Comparison of ENCODE assay signal across 15 cellular contexts in genomic region chr19:13670846-13671245, GRCh38.
"Had no signal": no experiment of that assay in that cellular context is flagged by ENCODE, and none has a peak within 500 bp of the region (broad histone marks: within the 10 kb centered on the region; RNA-seq: fewer than 3 reads in every experiment).

No MANE protein-coding gene starts in this region.

- H3K9ac ChIP-seq: neural progenitor cell had no signal

- H2AFZ ChIP-seq: hepatocyte, neural progenitor cell had no signal

- H3K4me2 ChIP-seq: hepatocyte, neural progenitor cell had no signal

- H3K9me3 ChIP-seq: sigmoid colon, thoracic aorta, upper lobe of right lung had no signal

- DNase-seq: activated CD4-positive, alpha-beta memory T cell treated with anti-CD3 and anti-CD28 coated beads for 36 hours; activated CD4-positive, alpha-beta T cell treated with anti-CD3 and anti-CD28 coated beads for 1 hour; activated effector memory CD4-positive, alpha-beta T cell treated with Interleukin-2 at 50 U/mL for 16 hours; activated T-cell treated with anti-CD3 and anti-CD28 coated beads, Interleukin-2, amount 50 U/mL, for 4 hours; caudate nucleus; mammary epithelial cell; sigmoid colon; stimulated activated CD4-positive, alpha-beta T cell treated with anti-CD3 and anti-CD28 coated beads, Interleukin-1b, Interleukin-23, amount 100 ng/mL, for 48 hours; stomach; upper lobe of right lung had no signal

- H3K4me3 ChIP-seq: hepatocyte, neural progenitor cell, sigmoid colon, stomach, thoracic aorta, upper lobe of right lung had no signal

- H3K79me2 ChIP-seq: hepatocyte had no signal

- H3K27me3 ChIP-seq: hepatocyte, neural progenitor cell, upper lobe of right lung had no signal

- H3K27ac ChIP-seq: hepatocyte, neural progenitor cell, sigmoid colon, stomach, thoracic aorta, upper lobe of right lung, VCaP had no signal

- ATAC-seq: activated T-cell treated with anti-CD3 and anti-CD28 coated beads, Interleukin-2, amount 50 U/mL, for 4 hours; left lobe of liver; upper lobe of right lung had no signal

- H3K4me1 ChIP-seq: neural progenitor cell, sigmoid colon, stomach, upper lobe of right lung had no signal

- H3K36me3 ChIP-seq: neural progenitor cell, sigmoid colon, stomach, thoracic aorta, upper lobe of right lung had no signal
